In genomic region chr16:2194852-2195315, GRCh38 we compare ENCODE assay signal across 2 cellular contexts.
TF ChIP-seq lines count a peak whose summit lies in the region.

No MANE protein-coding gene starts in this region.

TF ChIP-seq in IMR-90, 13 proteins besides CTCF, POLR2A, EP300 and RAD21:
- no peak for TF ChIP-seq NFE2L2 (IDR thresholded peaks at IDR 0.05; ENCODE audit: low read depth, low read length)
- TF ChIP-seq SMC3 (IDR thresholded peaks at IDR 0.05; ENCODE audit: low read depth, low read length), result 0 out of 2 replicates have a peak, but pooled peaks have one; percentile 21
- TF ChIP-seq RCOR1 (IDR thresholded peaks at IDR 0.05; ENCODE audit: insufficient replicate concordance, low read length), result peak; percentile 17

TF ChIP-seq in K562, 482 proteins besides CTCF, POLR2A, EP300 and RAD21:
- no peak for TF ChIP-seq SRSF3 (IDR thresholded peaks at IDR 0.05; ENCODE audit: insufficient read depth, low read length)
- TF ChIP-seq PTBP1 (IDR thresholded peaks at IDR 0.05; ENCODE audit: low read depth, low read length), result peak; percentile 93
- TF ChIP-seq KDM1A (IDR thresholded peaks at IDR 0.05), result peak in 1 of 2 experiments; percentile 90; a peak in 3 of 4 replicates
- TF ChIP-seq, protein P1, sequence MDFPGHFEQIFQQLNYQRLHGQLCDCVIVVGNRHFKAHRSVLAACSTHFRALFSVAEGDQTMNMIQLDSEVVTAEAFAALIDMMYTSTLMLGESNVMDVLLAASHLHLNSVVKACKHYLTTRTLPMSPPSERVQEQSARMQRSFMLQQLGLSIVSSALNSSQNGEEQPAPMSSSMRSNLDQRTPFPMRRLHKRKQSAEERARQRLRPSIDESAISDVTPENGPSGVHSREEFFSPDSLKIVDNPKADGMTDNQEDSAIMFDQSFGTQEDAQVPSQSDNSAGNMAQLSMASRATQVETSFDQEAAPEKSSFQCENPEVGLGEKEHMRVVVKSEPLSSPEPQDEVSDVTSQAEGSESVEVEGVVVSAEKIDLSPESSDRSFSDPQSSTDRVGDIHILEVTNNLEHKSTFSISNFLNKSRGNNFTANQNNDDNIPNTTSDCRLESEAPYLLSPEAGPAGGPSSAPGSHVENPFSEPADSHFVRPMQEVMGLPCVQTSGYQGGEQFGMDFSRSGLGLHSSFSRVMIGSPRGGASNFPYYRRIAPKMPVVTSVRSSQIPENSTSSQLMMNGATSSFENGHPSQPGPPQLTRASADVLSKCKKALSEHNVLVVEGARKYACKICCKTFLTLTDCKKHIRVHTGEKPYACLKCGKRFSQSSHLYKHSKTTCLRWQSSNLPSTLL (IDR thresholded peaks at IDR 0.05), result no peak
- peak in 1 of 2 experiments; percentile 87; a peak in 2 of 4 replicates for TF ChIP-seq RCOR1 (IDR thresholded peaks at IDR 0.05; ENCODE audit: borderline replicate concordance in 1 of 2, low read depth in 2 of 2, low read length in 2 of 2)
- peak; percentile 87 for TF ChIP-seq ESRRA (IDR thresholded peaks at IDR 0.05; ENCODE audit: borderline replicate concordance, low read depth)
- peak; percentile 80 for TF ChIP-seq TFAP4 (CRISPR knock-in tag; IDR thresholded peaks at IDR 0.05; ENCODE audit: borderline replicate concordance)
- no peak for TF ChIP-seq CAMTA2 (CRISPR knock-in tag; conservative IDR thresholded peaks at IDR 0.05)
- TF ChIP-seq RB1 (IDR thresholded peaks at IDR 0.05; ENCODE audit: low read depth), result peak; percentile 37; the same call in 1 of the 2 replicates
- peak; percentile 66; the same call in 1 of the 2 replicates for TF ChIP-seq CC2D1A (IDR thresholded peaks at IDR 0.05)
- TF ChIP-seq SAP30 (IDR thresholded peaks at IDR 0.05; ENCODE audit: borderline replicate concordance, insufficient read depth, low read depth, low read length, poor library complexity, severe bottlenecking), result no peak
- TF ChIP-seq HDAC2 (IDR thresholded peaks at IDR 0.05), result peak; percentile 92
- no peak for TF ChIP-seq ZC3H11A (IDR thresholded peaks at IDR 0.05; ENCODE audit: low read depth, low read length)
- no peak for TF ChIP-seq ZC3H8 (IDR thresholded peaks at IDR 0.05)
- TF ChIP-seq CBX1 (IDR thresholded peaks at IDR 0.05; ENCODE audit: low read depth), result peak; percentile 85; the same call in 1 of the 2 replicates
- no peak for TF ChIP-seq ZFP1 (CRISPR knock-in tag; IDR thresholded peaks at IDR 0.05)
- TF ChIP-seq DACH1 (IDR thresholded peaks at IDR 0.05; ENCODE audit: partially characterized antibody), result peak; percentile 42
- TF ChIP-seq ZNF354B (CRISPR knock-in tag; IDR thresholded peaks at IDR 0.05), result no peak
- TF ChIP-seq ETV1 (tag; conservative IDR thresholded peaks at IDR 0.05; ENCODE audit: low read depth), result 0 out of 2 replicates have a peak, but pooled peaks have one; percentile 7
- 0 out of 2 replicates have a peak, but pooled peaks have one; percentile 38 for TF ChIP-seq SP1 (CRISPR knock-in tag; IDR thresholded peaks at IDR 0.05)
- no peak for TF ChIP-seq TAF15 (IDR thresholded peaks at IDR 0.05; ENCODE audit: low read depth, low read length)
- peak in 1 of 2 experiments; percentile 49; a peak in 1 of 4 replicates for TF ChIP-seq MAZ (CRISPR knock-in tag; conservative IDR thresholded peaks at IDR 0.05 in 1 of 2, IDR thresholded peaks at IDR 0.05 in 1 of 2)
- peak; percentile 48; the same call in 1 of the 2 replicates for TF ChIP-seq SMC3 (conservative IDR thresholded peaks at IDR 0.05; ENCODE audit: insufficient read depth, low read depth, low read length)
- peak; percentile 14 for TF ChIP-seq TBP (optimal IDR thresholded peaks at IDR 0.05; ENCODE audit: low read depth, low read length)
- TF ChIP-seq CBX3 (IDR thresholded peaks at IDR 0.05; ENCODE audit: borderline replicate concordance in 1 of 2, low read length in 2 of 2), result peak in 1 of 2 experiments; percentile 48; a peak in 1 of 3 replicates
- TF ChIP-seq SOX6 (IDR thresholded peaks at IDR 0.05), result 0 out of 2 replicates have a peak, but pooled peaks have one; percentile 11
- TF ChIP-seq HLTF (IDR thresholded peaks at IDR 0.05), result 0 out of 2 replicates have a peak, but pooled peaks have one; percentile 35
- 0 out of 2 replicates have a peak, but pooled peaks have one; percentile 57 for TF ChIP-seq ZNF12 (CRISPR knock-in tag; IDR thresholded peaks at IDR 0.05)
- TF ChIP-seq SMARCA5 (IDR thresholded peaks at IDR 0.05), result peak; percentile 96
- TF ChIP-seq STAG1 (CRISPR knock-in tag; IDR thresholded peaks at IDR 0.05; ENCODE audit: borderline replicate concordance), result peak; percentile 83; the same call in 1 of the 2 replicates
- TF ChIP-seq ZNF408 (CRISPR knock-in tag; IDR thresholded peaks at IDR 0.05; ENCODE audit: low read depth), result no peak
- 0 out of 2 replicates have a peak, but pooled peaks have one; percentile 24 for TF ChIP-seq ATF7 (IDR thresholded peaks at IDR 0.05)
- peak; percentile 17; the same call in 1 of the 2 replicates for TF ChIP-seq CXXC5 (CRISPR knock-in tag; IDR thresholded peaks at IDR 0.05)
- TF ChIP-seq MBD1 (CRISPR knock-in tag; IDR thresholded peaks at IDR 0.05), result no peak
- TF ChIP-seq, protein P2, sequence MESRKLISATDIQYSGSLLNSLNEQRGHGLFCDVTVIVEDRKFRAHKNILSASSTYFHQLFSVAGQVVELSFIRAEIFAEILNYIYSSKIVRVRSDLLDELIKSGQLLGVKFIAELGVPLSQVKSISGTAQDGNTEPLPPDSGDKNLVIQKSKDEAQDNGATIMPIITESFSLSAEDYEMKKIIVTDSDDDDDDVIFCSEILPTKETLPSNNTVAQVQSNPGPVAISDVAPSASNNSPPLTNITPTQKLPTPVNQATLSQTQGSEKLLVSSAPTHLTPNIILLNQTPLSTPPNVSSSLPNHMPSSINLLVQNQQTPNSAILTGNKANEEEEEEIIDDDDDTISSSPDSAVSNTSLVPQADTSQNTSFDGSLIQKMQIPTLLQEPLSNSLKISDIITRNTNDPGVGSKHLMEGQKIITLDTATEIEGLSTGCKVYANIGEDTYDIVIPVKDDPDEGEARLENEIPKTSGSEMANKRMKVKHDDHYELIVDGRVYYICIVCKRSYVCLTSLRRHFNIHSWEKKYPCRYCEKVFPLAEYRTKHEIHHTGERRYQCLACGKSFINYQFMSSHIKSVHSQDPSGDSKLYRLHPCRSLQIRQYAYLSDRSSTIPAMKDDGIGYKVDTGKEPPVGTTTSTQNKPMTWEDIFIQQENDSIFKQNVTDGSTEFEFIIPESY (CRISPR knock-in tag; IDR thresholded peaks at IDR 0.05), result peak; percentile 51; the same call in 1 of the 2 replicates
- TF ChIP-seq ZHX1 (conservative IDR thresholded peaks at IDR 0.05; ENCODE audit: low read length), result no peak
- 0 out of 2 replicates have a peak, but pooled peaks have one; percentile 23 for TF ChIP-seq MYNN (IDR thresholded peaks at IDR 0.05)
- TF ChIP-seq MYNN (CRISPR knock-in tag; IDR thresholded peaks at IDR 0.05), result no peak
- TF ChIP-seq NCOA4 (IDR thresholded peaks at IDR 0.05; ENCODE audit: partially characterized antibody), result peak; percentile 18
- peak; percentile 48; the same call in 1 of the 2 replicates for TF ChIP-seq ADNP (tag; IDR thresholded peaks at IDR 0.05)
- TF ChIP-seq ARID2 (IDR thresholded peaks at IDR 0.05), result peak; percentile 65; the same call in 1 of the 2 replicates
- TF ChIP-seq HDGF (IDR thresholded peaks at IDR 0.05), result 0 out of 2 replicates have a peak, but pooled peaks have one; percentile 42
- TF ChIP-seq BCOR (IDR thresholded peaks at IDR 0.05), result peak; percentile 96
